8 cellular contexts compared by ENCODE assay signal in genomic region chr15:53586815-53587214, GRCh38.
DNase-seq lines count a peak whose midpoint lies in the region; ATAC-seq and TF ChIP-seq lines count a peak whose summit lies in the region.

No MANE protein-coding gene starts in this region.

- in situ Hi-C loops in ACHN (cut with HindIII; ENCODE audit: low pct_ligation_motif_present, low pct_unique_long_range_greater_than_20kb, low sequenced_read_pairs) = no loop called here

- H3K4me1 Mint-ChIP-seq in natural killer cell = no peaks in the 10 kb centered on the region

- no peaks in the 10 kb centered on the region for H3K36me3 ChIP-seq in kidney epithelial cell (ENCODE audit: control insufficient read depth, insufficient read depth, low read length)

- intact Hi-C loops in natural killer cell (cut with micrococcal nuclease) = no loop called here

- no peak overlapping the region for H3K4me3 Mint-ChIP-seq in natural killer cell

- DNase-seq in ACHN (peak; percentile 52), SK-N-DZ (ENCODE audit: low spot score) (peak; percentile 2), kidney epithelial cell (ENCODE audit: low read depth) (no peak), natural killer cell (no peak), NCI-H2029 (lab: John Stamatoyannopoulos, UW) (no peak)
- no peak for DNase-seq in activated effector memory CD4-positive, alpha-beta T cell treated with anti-CD3 and anti-CD28 coated beads, Interleukin-2, amount 50 U/mL, for 16 hours

- H3K27ac Mint-ChIP-seq in natural killer cell = no peak overlapping the region

- no peaks in the 10 kb centered on the region for H3K27me3 ChIP-seq in kidney epithelial cell (ENCODE audit: control insufficient read depth, insufficient read depth, low read length)

- TF ChIP-seq CTCF in GM12875 (IDR thresholded peaks at IDR 0.05; ENCODE audit: borderline replicate concordance, insufficient read depth, low read depth, low read length) = peak; percentile 58; the same call in 1 of the 2 replicates
- peak; percentile 49 for TF ChIP-seq CTCF in kidney epithelial cell (IDR thresholded peaks at IDR 0.05; ENCODE audit: insufficient read depth, low read length, poor library complexity, severe bottlenecking)
- no peak for TF ChIP-seq CTCF in natural killer cell (IDR thresholded peaks at IDR 0.05)

- ATAC-seq in HG03342 (IDR thresholded peaks at IDR 0.05; ENCODE audit: unreplicated experiment) (peak; percentile 78), natural killer cell (no peak)

- no peaks in the 10 kb centered on the region for H3K27me3 Mint-ChIP-seq in natural killer cell (ENCODE audit: low read depth in 2 of 2)

- peaks cover 5 to 10% of the 10 kb centered on the region in 2 donors for H3K9me3 Mint-ChIP-seq in natural killer cell

- no peaks in the 10 kb centered on the region for H3K36me3 Mint-ChIP-seq in natural killer cell

- no peak overlapping the region for H3K4me3 ChIP-seq in GM12875 (ENCODE audit: low read depth, low read length)
- H3K4me3 ChIP-seq in kidney epithelial cell (ENCODE audit: low read depth, low read length) = no peak overlapping the region

Comparison
In these comparisons a context has a peak if more than half of its experiments do, and no peak if none do; other contexts are left out.
1. DNase-seq: peak in ACHN (single experiment) and SK-N-DZ (single experiment); none in kidney epithelial cell (single experiment), natural killer cell (single experiment), activated effector memory CD4-positive, alpha-beta T cell treated with anti-CD3 and anti-CD28 coated beads, Interleukin-2, amount 50 U/mL, for 16 hours (single experiment) and NCI-H2029 (single experiment).